Comparison of ENCODE assay signal across 29 cellular contexts in genomic region chr5:33229216-33229615, GRCh38.
DNase-seq lines count a peak whose midpoint lies in the region; FAIRE-seq and TF ChIP-seq lines count a peak whose summit lies in the region.
"Had no signal": no experiment of that assay in that cellular context is flagged by ENCODE, and none has a peak within 500 bp of the region (broad histone marks: within the 10 kb centered on the region; RNA-seq: fewer than 3 reads in every experiment).

No MANE protein-coding gene starts in this region.

- H3K79me2 ChIP-seq in H9 (ENCODE audit: insufficient read depth, low read length) = no peaks in the 10 kb centered on the region

- H3T11ph ChIP-seq in H9 (ENCODE audit: low read length) = no peak overlapping the region

- H3K4ac ChIP-seq in H9 (ENCODE audit: low read depth, low read length) = no peak overlapping the region

- H3K9me3 Mint-ChIP-seq in dendritic cell treated with granulocyte-macrophage colony-stimulating factor and Interleukin-4, amounts not matched to agents 40 ng/mL and 50 ng/mL, for 4 days = peaks cover 12% of the 10 kb centered on the region
- peaks cover 0 to 2% of the 10 kb centered on the region in 2 experiments; a peak in 2 of 5 replicates for H3K9me3 Mint-ChIP-seq in H9

- no peak overlapping the region for H4K5ac ChIP-seq in H9 (ENCODE audit: insufficient read length, low read depth, low read length)

- H3K36me3 ChIP-seq in subcutaneous abdominal adipose tissue (ENCODE audit: control insufficient read depth in 5 of 5, insufficient read depth in 5 of 5, low read length in 5 of 5) = no peaks in the 10 kb centered on the region
- H3K36me3 ChIP-seq: esophagus squamous epithelium, MG63 had no signal

- no peaks in the 10 kb centered on the region for H3K36me3 Mint-ChIP-seq in dendritic cell treated with granulocyte-macrophage colony-stimulating factor and Interleukin-4, amounts not matched to agents 40 ng/mL and 50 ng/mL, for 4 days (ENCODE audit: low read depth)
- 0 out of 7 replicates have a peak, but pooled peaks cover 0 to 4% (median 0%) of the 10 kb centered on the region in 3 experiments for H3K36me3 Mint-ChIP-seq in H9 (ENCODE audit: insufficient read depth in 1 of 3, low read depth in 3 of 3)
- H3K36me3 Mint-ChIP-seq: activated naive CD8-positive, alpha-beta T cell; CD4-positive, alpha-beta memory T cell; T-cell had no signal

- no peak overlapping the region for H2AFZ ChIP-seq in H9 (ENCODE audit: low read length)

- intact Hi-C loops in dendritic cell treated with granulocyte-macrophage colony-stimulating factor and Interleukin-4, amounts not matched to agents 40 ng/mL and 50 ng/mL, for 4 days (cut with micrococcal nuclease) = no loop called here

- no peak overlapping the region for H3K56ac ChIP-seq in H9 (ENCODE audit: insufficient read length, low read depth, low read length)

- WGBS in H9 (ENCODE audit: extremely low coverage, insufficient read length, low lambda C conversion rate) = no CpG with 5 or more reads among the region's 9 CpGs

- H3K9ac ChIP-seq in subcutaneous abdominal adipose tissue (ENCODE audit: low read length in 5 of 5) (peak overlapping the region in 2 of 5 donors; percentile 2 to 3), H9 (ENCODE audit: extremely low read depth, insufficient read length, low read length) (no peak overlapping the region)

- no peak overlapping the region for H2BK120ac ChIP-seq in H9 (ENCODE audit: low read depth, low read length, poor library complexity, severe bottlenecking)

- H3K18ac ChIP-seq in H9 (ENCODE audit: insufficient read length, low read depth, low read length) = no peak overlapping the region

- H4K20me1 ChIP-seq in H9 (ENCODE audit: control insufficient read depth, insufficient read depth, insufficient read length) = no peaks in the 10 kb centered on the region

- no peaks in the 10 kb centered on the region for H3K27me3 ChIP-seq in subcutaneous abdominal adipose tissue (ENCODE audit: control insufficient read depth in 5 of 5, insufficient read depth in 4 of 5, low read length in 5 of 5)
- H3K27me3 ChIP-seq in H9 (ENCODE audit: insufficient read depth, low read length) = no peaks in the 10 kb centered on the region
- H3K27me3 ChIP-seq: esophagus squamous epithelium, MG63 had no signal

- no peak overlapping the region for H2BK20ac ChIP-seq in H9 (ENCODE audit: low read depth, low read length, poor library complexity, severe bottlenecking)

- H3K4me1 ChIP-seq in subcutaneous abdominal adipose tissue (ENCODE audit: control insufficient read depth in 5 of 5, insufficient read depth in 5 of 5, low read length in 5 of 5) = peaks cover 0 to 32% (median 4%) of the 10 kb centered on the region in 5 donors
- no peaks in the 10 kb centered on the region for H3K4me1 ChIP-seq in H9 (ENCODE audit: insufficient read depth, low read length)
- H3K4me1 ChIP-seq: esophagus squamous epithelium had no signal

- peak overlapping the region; percentile 18 for H3K27ac ChIP-seq in subcutaneous abdominal adipose tissue (ENCODE audit: low read depth, low read length)
- H3K27ac ChIP-seq in H9 (ENCODE audit: insufficient read length, low read depth, low read length) = no peak overlapping the region
- H3K27ac ChIP-seq: esophagus squamous epithelium had no signal

- H3K9me3 ChIP-seq in subcutaneous abdominal adipose tissue (ENCODE audit: control insufficient read depth in 5 of 5, low read length in 5 of 5) (peaks cover 0 to 4% (median 0%) of the 10 kb centered on the region in 5 donors), H9 (ENCODE audit: control insufficient read depth, low read depth, low read length) (no peaks in the 10 kb centered on the region)
- H3K9me3 ChIP-seq: esophagus squamous epithelium had no signal

- peak overlapping the region; percentile 82 for H3K27ac Mint-ChIP-seq in dendritic cell treated with granulocyte-macrophage colony-stimulating factor and Interleukin-4, amounts not matched to agents 40 ng/mL and 50 ng/mL, for 4 days
- H3K27ac Mint-ChIP-seq in H9 = no peak overlapping the region
- H3K27ac Mint-ChIP-seq: activated CD4-positive, alpha-beta T cell treated with anti-CD3 and anti-CD28 coated beads for 36 hours; activated naive CD8-positive, alpha-beta T cell; CD4-positive, alpha-beta memory T cell; naive B cell; T-cell had no signal

- no peak overlapping the region for H3K4me3 ChIP-seq in subcutaneous abdominal adipose tissue (ENCODE audit: low read depth in 1 of 5, low read length in 5 of 5)
- H3K4me3 ChIP-seq: esophagus squamous epithelium, MG63 had no signal

- no peak overlapping the region for H3K14ac ChIP-seq in H9 (ENCODE audit: insufficient read depth, low read length)

- H3K4me1 Mint-ChIP-seq in dendritic cell treated with granulocyte-macrophage colony-stimulating factor and Interleukin-4, amounts not matched to agents 40 ng/mL and 50 ng/mL, for 4 days (ENCODE audit: low read depth) = peaks cover 20% of the 10 kb centered on the region
- peaks cover 12 to 17% of the 10 kb centered on the region in 2 experiments for H3K4me1 Mint-ChIP-seq in H9
- H3K4me1 Mint-ChIP-seq: activated CD4-positive, alpha-beta T cell treated with anti-CD3 and anti-CD28 coated beads for 36 hours; CD4-positive, alpha-beta memory T cell; naive B cell; T-cell had no signal

- no peak for TF ChIP-seq POLR2A in GM12891 (IDR thresholded peaks at IDR 0.05; ENCODE audit: low read depth, low read length)

- no peaks in the 10 kb centered on the region for H3K23me2 ChIP-seq in H9 (ENCODE audit: insufficient read length, low read depth, low read length, poor library complexity, severe bottlenecking)

- H4K8ac ChIP-seq in H9 (replicated peaks; ENCODE audit: insufficient read length, low read depth, low read length) = no peak overlapping the region

- no peak overlapping the region for H2BK12ac ChIP-seq in H9 (ENCODE audit: insufficient read length, low read depth, low read length)

- FAIRE-seq in HTR-8/SVneo (lab: Jason Lieb, UNC) = peak; percentile 13
- no peak for FAIRE-seq in GM12891 (lab: Jason Lieb, UNC)
- FAIRE-seq: TTC549 had no signal

- H3K27me3 Mint-ChIP-seq in dendritic cell treated with granulocyte-macrophage colony-stimulating factor and Interleukin-4, amounts not matched to agents 40 ng/mL and 50 ng/mL, for 4 days = peaks cover 4% of the 10 kb centered on the region
- H3K27me3 Mint-ChIP-seq in H9 (ENCODE audit: low read depth) = no peaks in the 10 kb centered on the region
- H3K27me3 Mint-ChIP-seq: activated CD4-positive, alpha-beta T cell treated with anti-CD3 and anti-CD28 coated beads for 36 hours; activated naive CD8-positive, alpha-beta T cell; CD4-positive, alpha-beta memory T cell; naive B cell; T-cell had no signal

- no peak for TF ChIP-seq CTCF in H9 (conservative IDR thresholded peaks at IDR 0.05)

- no peak overlapping the region for H2BK5ac ChIP-seq in H9 (ENCODE audit: insufficient read length, low read length)

- no peak overlapping the region for H3K4me2 ChIP-seq in H9 (ENCODE audit: insufficient read depth, insufficient read length, low read length)

- no peak overlapping the region for H2BK15ac ChIP-seq in H9 (ENCODE audit: low read depth, low read length)

- no peak overlapping the region for H3K4me3 Mint-ChIP-seq in dendritic cell treated with granulocyte-macrophage colony-stimulating factor and Interleukin-4, amounts not matched to agents 40 ng/mL and 50 ng/mL, for 4 days
- no peak overlapping the region for H3K4me3 Mint-ChIP-seq in H9
- H3K4me3 Mint-ChIP-seq: activated CD4-positive, alpha-beta T cell treated with anti-CD3 and anti-CD28 coated beads for 36 hours; activated naive CD8-positive, alpha-beta T cell; CD4-positive, alpha-beta memory T cell; naive B cell; T-cell had no signal

- H3K23ac ChIP-seq in H9 (ENCODE audit: insufficient read length, low read depth, low read length) = no peak overlapping the region

- H4K91ac ChIP-seq in H9 (ENCODE audit: insufficient read length, low read depth, low read length) = no peak overlapping the region

- H3K79me1 ChIP-seq in H9 (ENCODE audit: insufficient read depth, low read depth, low read length, poor library complexity, severe bottlenecking) = no peaks in the 10 kb centered on the region

- no peak overlapping the region for H2AK5ac ChIP-seq in H9 (ENCODE audit: insufficient read length, low read length)

- no peak for DNase-seq in HTR-8/SVneo (ENCODE audit: insufficient read length, low spot score)
- DNase-seq in lung microvascular endothelial cell (ENCODE audit: low read depth in 2 of 2) = peak; percentile 23 to 35
- no peak for DNase-seq in H9
- DNase-seq in HuH-7 (ENCODE audit: low spot score) = no peak
- DNase-seq in GM12891 (ENCODE audit: insufficient read length, low spot score) = no peak
- DNase-seq: activated CD4-positive, alpha-beta T cell treated with anti-CD3 and anti-CD28 coated beads for 36 hours; activated T-cell treated with anti-CD3 and anti-CD28 coated beads for 4 hours; anterior cingulate cortex; caudate nucleus; CD4-positive, alpha-beta memory T cell; cortex of kidney; DMS 273 treated with DMSO at 0.1 percent for 48 hours; esophagus squamous epithelium; foreskin melanocyte; GOT3; KG1; MG63; naive B cell; NCI-H1417; NCI-H2081; NCI-H226; NCI-H748 treated with DMSO at 0.1 percent for 48 hours; stimulated activated CD4-positive, alpha-beta T cell treated with anti-CD3 and anti-CD28 coated beads, Interleukin-12 subunit alpha, Interleukin-12 subunit beta, amount 100 ng/mL, for 4 hours; stimulated activated CD4-positive, alpha-beta T cell treated with anti-CD3 and anti-CD28 coated beads, Interleukin-4, amount 100 ng/mL, for 1 hour; T-cell had no signal

TF ChIP-seq in GM12891, 5 proteins besides CTCF, POLR2A, EP300 and RAD21:
- TF ChIP-seq PAX5 (IDR thresholded peaks at IDR 0.05; ENCODE audit: insufficient read depth, low read length, severe bottlenecking) = no peak
- TF ChIP-seq TAF1 (IDR thresholded peaks at IDR 0.05; ENCODE audit: low read depth, low read length) = no peak
- no peak for TF ChIP-seq SPI1 (IDR thresholded peaks at IDR 0.05; ENCODE audit: low read depth, low read length)
TF ChIP-seq in GM12891: peak in this region for 0.

Comparison
In these comparisons a context has a peak if more than half of its experiments do, and no peak if none do; other contexts are left out.
1. DNase-seq: peak in lung microvascular endothelial cell (2 of 2); none in HTR-8/SVneo (single experiment), H9 (single experiment), HuH-7 (single experiment) and GM12891 (single experiment).